Comparison of ENCODE assay signal across 17 cellular contexts in genomic region chr1:63343922-63344321, GRCh38. TPM values are rescaled to one million over a fixed set of nuclear protein-coding genes. Genes with fewer than 3 reads are reported as not detected.
A peak's percentile ranks its signal among the peaks of the same experiment; 100 is the strongest.
DNase-seq lines count a peak whose midpoint lies in the region; ATAC-seq, FAIRE-seq and TF ChIP-seq lines count a peak whose summit lies in the region.
"Had no signal": no experiment of that assay in that cellular context is flagged by ENCODE, and none has a peak within 500 bp of the region (broad histone marks: within the 10 kb centered on the region; RNA-seq: fewer than 3 reads in every experiment).

No MANE protein-coding gene starts in this region.

- no peaks in the 10 kb centered on the region for H4K20me1 ChIP-seq in MM.1S (ENCODE audit: insufficient read depth, low read length)
- H4K20me1 ChIP-seq: BLaER1 had no signal

- H2AFZ ChIP-seq in MM.1S (ENCODE audit: low read length): no peak overlapping the region

- H3K9me3 ChIP-seq in MM.1S (replicated peaks; ENCODE audit: insufficient read depth, low read length): no peaks in the 10 kb centered on the region
- H3K9me3 ChIP-seq: BLaER1 had no signal

- no peak overlapping the region for H3K4me3 ChIP-seq in H7 (ENCODE audit: insufficient read depth, low read depth, low read length)
- H3K4me3 ChIP-seq in lower leg skin (ENCODE audit: low read depth, poor library complexity, severe bottlenecking): no peak overlapping the region
- H3K4me3 ChIP-seq in MM.1S (ENCODE audit: low read length): no peak overlapping the region
- H3K4me3 ChIP-seq: BLaER1 had no signal

- H3K27me3 Mint-ChIP-seq in WTC11 (ENCODE audit: low read depth): no peaks in the 10 kb centered on the region

- TF ChIP-seq CTCF in WTC11 (IDR thresholded peaks at IDR 0.05): no peak
- TF ChIP-seq CTCF in lower leg skin (IDR thresholded peaks at IDR 0.05): no peak
- TF ChIP-seq CTCF in MM.1S (IDR thresholded peaks at IDR 0.05; ENCODE audit: low read length): no peak

- DNase-seq in H7 (peak; percentile 50), WTC11 (ENCODE audit: low spot score) (no peak), iPS-NIHi11 (ENCODE audit: low spot score) (peak; percentile 30), GM12892 (ENCODE audit: insufficient read length) (no peak), lower leg skin (ENCODE audit: low spot score in 2 of 2) (no peak), GM19239 (ENCODE audit: insufficient read length, low spot score) (no peak), MM.1S (no peak)
- DNase-seq: 8988T; Calu3; CD8-positive, alpha-beta T cell; DMS79 treated with DMSO at 0.1 percent for 48 hours; GF-D8; HCEC 1CT had no signal

- H3K36me3 ChIP-seq in H7 (replicated peaks; ENCODE audit: control insufficient read depth, insufficient read depth, low read length) (no peaks in the 10 kb centered on the region), MM.1S (replicated peaks; ENCODE audit: insufficient read depth, low read length) (no peaks in the 10 kb centered on the region)
- H3K36me3 ChIP-seq: BLaER1 had no signal

- CTCF ChIA-PET in WTC11 (lab: Charles Lee): interaction anchor here (0.6 to 1.5 kb wide), 5 partner anchors 13 to 230 kb away, joined by 3 to 7 read pairs (median 4); no protein-coding TSS in a partner anchor

- H3K9me2 ChIP-seq in MM.1S (replicated peaks; ENCODE audit: insufficient read depth, low read length): no peaks in the 10 kb centered on the region

- no peak overlapping the region for H3K4me3 Mint-ChIP-seq in WTC11
- H3K4me3 Mint-ChIP-seq: CD8-positive, alpha-beta T cell had no signal

- H3K4me1 ChIP-seq in MM.1S (ENCODE audit: low read length): no peaks in the 10 kb centered on the region
- H3K4me1 ChIP-seq: BLaER1 had no signal

- H3K4me2 ChIP-seq in MM.1S (ENCODE audit: low read depth, low read length): no peak overlapping the region
- H3K4me2 ChIP-seq: BLaER1 had no signal

- H3K27ac ChIP-seq in MM.1S (ENCODE audit: low read length): no peak overlapping the region
- H3K27ac ChIP-seq: BLaER1, HL-60 had no signal

- H3K9me3 Mint-ChIP-seq in WTC11: no peaks in the 10 kb centered on the region
- H3K9me3 Mint-ChIP-seq: CD8-positive, alpha-beta T cell had no signal

- no peak for TF ChIP-seq POLR2A in GM12892 (IDR thresholded peaks at IDR 0.05; ENCODE audit: low read depth, low read length)
- no peak for TF ChIP-seq POLR2A in lower leg skin (IDR thresholded peaks at IDR 0.05)

- ATAC-seq in WTC11: peak; percentile 82
- ATAC-seq: CD8-positive, alpha-beta T cell had no signal

- no peaks in the 10 kb centered on the region for H3K79me2 ChIP-seq in MM.1S (ENCODE audit: low read length)

- POLR2A ChIA-PET in WTC11 (lab: Charles Lee): no interaction called here

- 42 to 62% methylated on average over 1 of the region's 1 CpG for WGBS in lower leg skin, 2 donors

- H3K27ac Mint-ChIP-seq in WTC11: no peak overlapping the region
- H3K27ac Mint-ChIP-seq: CD8-positive, alpha-beta T cell had no signal

- H3K27me3 ChIP-seq in H7 (ENCODE audit: control insufficient read depth, insufficient read depth, low read length) (no peaks in the 10 kb centered on the region), MM.1S (replicated peaks; ENCODE audit: insufficient read depth, low read length) (no peaks in the 10 kb centered on the region)
- H3K27me3 ChIP-seq: BLaER1 had no signal

- H3K4me1 Mint-ChIP-seq in WTC11: peaks cover 18% of the 10 kb centered on the region

- FAIRE-seq in GM12892 (lab: Jason Lieb, UNC): no peak
- FAIRE-seq in GM19239 (lab: Jason Lieb, UNC): no peak
- FAIRE-seq: H1 had no signal

- intact Hi-C loops in lower leg skin (cut with DNase I; ENCODE audit: low total_unique reads): no loop called here

- H3F3A ChIP-seq in MM.1S (ENCODE audit: insufficient read depth, low read length): no peaks in the 10 kb centered on the region

- H3K36me3 Mint-ChIP-seq in WTC11: no peaks in the 10 kb centered on the region
- H3K36me3 Mint-ChIP-seq: CD8-positive, alpha-beta T cell had no signal

- no peak overlapping the region for H3K9ac ChIP-seq in MM.1S (ENCODE audit: low read length)
- H3K9ac ChIP-seq: BLaER1 had no signal

TF ChIP-seq in WTC11, 78 proteins besides CTCF, POLR2A, EP300 and RAD21 (continues in another document):
- no peak for TF ChIP-seq ZNF121 (CRISPR knock-in tag; IDR thresholded peaks at IDR 0.05)
- no peak for TF ChIP-seq AR (CRISPR knock-in tag; IDR thresholded peaks at IDR 0.05)
- no peak for TF ChIP-seq ZBTB43 (CRISPR knock-in tag; IDR thresholded peaks at IDR 0.05)
- no peak for TF ChIP-seq ZNF317 (CRISPR knock-in tag; IDR thresholded peaks at IDR 0.05; ENCODE audit: borderline replicate concordance, low read depth)
- no peak for TF ChIP-seq ETV6 (CRISPR knock-in tag; IDR thresholded peaks at IDR 0.05)
- no peak for TF ChIP-seq ZNF281 (CRISPR knock-in tag; IDR thresholded peaks at IDR 0.05)
- TF ChIP-seq ATF3 (CRISPR knock-in tag; conservative IDR thresholded peaks at IDR 0.05): no peak
- TF ChIP-seq ATF2 (CRISPR knock-in tag; IDR thresholded peaks at IDR 0.05; ENCODE audit: borderline replicate concordance, low read depth): no peak
- no peak for TF ChIP-seq FOXJ3 (CRISPR knock-in tag; IDR thresholded peaks at IDR 0.05; ENCODE audit: borderline replicate concordance)

RNA-seq across cellular contexts. Expression of gene FOXD3, which starts 21.6 kb away (rescaled TPM):
- total RNA-seq in H7 (2014; rRNA removed; shearing (Covaris generic)): 41.1 and 41.2 TPM in 2 replicates
- total RNA-seq in WTC11 (2021) (27.5 to 37.1 TPM (median 34.7 TPM) in 3 replicates), lower leg skin (1 to 10 TPM in 3 of 4 donors, not detected in 1; 1.3 to 4.2 (median 2.0) TPM)
- polyA plus RNA-seq in GM12892 (2012; ENCODE audit: missing spikeins): not detected
- total RNA-seq: CD8-positive, alpha-beta T cell had no signal
- polyA plus RNA-seq: AG04450 had no signal

RNA-seq across cellular contexts. Expression of gene ALG6, which starts 23.5 kb away (rescaled TPM):
- 22.7 and 24.1 TPM in 2 replicates for total RNA-seq in H7 (2014; rRNA removed; shearing (Covaris generic))
- total RNA-seq in WTC11 (2021): 17.6 to 25.4 TPM (median 23.7 TPM) in 3 replicates
- 11.0 TPM for polyA plus RNA-seq in GM12892 (2012; ENCODE audit: missing spikeins)
- 10 to 100 TPM in 3 of 4 donors, 1 to 10 TPM in 1; 8.4 to 14.7 (median 12.3) TPM for total RNA-seq in lower leg skin

Comparison
In these comparisons a context has a peak if more than half of its experiments do, and no peak if none do; other contexts are left out.
1. DNase-seq: peak in H7 (single experiment) and iPS-NIHi11 (single experiment); none in WTC11 (single experiment), GM12892 (single experiment), lower leg skin (0 of 2), GM19239 (single experiment) and MM.1S (single experiment).